Comparison of ENCODE assay signal across 10 cellular contexts in the genomic region with DNA sequence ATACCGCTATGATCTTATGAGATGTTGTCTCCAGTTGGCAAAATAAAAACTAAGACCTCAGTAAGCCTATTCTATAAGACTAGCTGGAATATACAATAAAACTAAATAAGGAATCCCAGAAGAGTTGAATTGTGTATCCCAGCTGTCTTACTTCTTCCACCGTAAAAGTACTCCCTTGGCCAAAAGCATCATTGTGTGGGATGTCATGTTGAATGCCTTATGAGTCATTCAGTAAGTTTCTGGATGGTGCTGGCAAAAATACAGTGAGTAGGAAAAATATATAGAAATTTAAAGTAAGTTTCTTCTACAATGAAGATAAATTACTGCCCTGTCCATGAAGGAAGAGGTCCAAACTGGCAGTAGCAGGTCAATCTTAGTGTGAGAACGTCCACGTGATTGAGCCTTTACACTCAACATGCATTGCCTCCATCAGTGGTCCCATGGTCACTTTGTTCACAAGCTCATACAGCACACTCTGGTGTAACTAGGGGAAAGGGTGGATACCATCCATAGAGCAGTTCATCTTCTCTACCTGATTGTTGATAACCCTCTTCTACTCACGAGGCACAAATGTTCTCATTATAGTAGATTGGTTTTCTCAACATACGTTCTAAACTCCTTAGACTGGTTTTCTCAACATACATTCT. TPM values are rescaled to one million over a fixed set of nuclear protein-coding genes. Genes with fewer than 3 reads are reported as not detected.
DNase-seq lines count a peak whose midpoint lies in the region; ATAC-seq and TF ChIP-seq lines count a peak whose summit lies in the region.
"Had no signal": no experiment of that assay in that cellular context is flagged by ENCODE, and none has a peak within 500 bp of the region (broad histone marks: within the 10 kb centered on the region; RNA-seq: fewer than 3 reads in every experiment).

No MANE protein-coding gene starts in this region.

- H3K4me3 Mint-ChIP-seq in T-helper 1 cell treated with Interleukin-12 subunit alpha and Interleukin-12 subunit beta and Interleukin-4 antibody, amounts not matched to agents 30 μg/mL and 1 μg/mL, for 36 hours, result peak overlapping the region; percentile 33
- no peak overlapping the region for H3K4me3 Mint-ChIP-seq in GM23338

- H2AFZ ChIP-seq in GM23338, result no peak overlapping the region

- H4K20me1 ChIP-seq in BLaER1 treated with 17β-estradiol and CSF1 and Interleukin-3, amounts not matched to agents 10 nM and 100 nM, result peaks cover 0 to 5% (median 0%) of the 10 kb centered on the region in 11 experiments; a peak in 1 of 22 replicates
- H4K20me1 ChIP-seq in GM23338 (replicated peaks; ENCODE audit: insufficient read depth), result no peaks in the 10 kb centered on the region

- peak overlapping the region in 2 of 11 experiments; percentile 6 to 62; a peak in 2 of 22 replicates for H3K9ac ChIP-seq in BLaER1 treated with 17β-estradiol and CSF1 and Interleukin-3, amounts not matched to agents 10 nM and 100 nM

- no peaks in the 10 kb centered on the region for H3K9me2 ChIP-seq in GM23338 (ENCODE audit: insufficient read depth)

- H3K4me2 ChIP-seq in BLaER1 treated with 17β-estradiol and CSF1 and Interleukin-3, amounts not matched to agents 10 nM and 100 nM, result peak overlapping the region; percentile 53 to 91 (median 83)
- no peak overlapping the region for H3K4me2 ChIP-seq in GM23338

- no peaks in the 10 kb centered on the region for H3K36me3 ChIP-seq in BLaER1 treated with 17β-estradiol and CSF1 and Interleukin-3, amounts not matched to agents 10 nM and 100 nM
- H3K36me3 ChIP-seq in GM23338 (ENCODE audit: insufficient read depth), result no peaks in the 10 kb centered on the region

- H3K79me2 ChIP-seq in GM23338 (replicated peaks; ENCODE audit: insufficient read depth), result no peaks in the 10 kb centered on the region

- peak; percentile 54 to 66 for DNase-seq in foreskin fibroblast
- DNase-seq in LoVo (ENCODE audit: low spot score), result no peak
- no peak for DNase-seq in NCI-H446 (lab: John Stamatoyannopoulos, UW)
- DNase-seq in GM23338 (ENCODE audit: low spot score), result no peak
- DNase-seq: cortex of kidney, NCI-H1105 had no signal

- H3K36me3 Mint-ChIP-seq in T-helper 1 cell treated with Interleukin-12 subunit alpha and Interleukin-12 subunit beta and Interleukin-4 antibody, amounts not matched to agents 30 μg/mL and 1 μg/mL, for 36 hours (ENCODE audit: low read depth), result peaks cover 5% of the 10 kb centered on the region
- no peaks in the 10 kb centered on the region for H3K36me3 Mint-ChIP-seq in GM23338 (ENCODE audit: low read depth)

- peaks cover 15 to 61% (median 56%) of the 10 kb centered on the region in 11 experiments for H3K27me3 ChIP-seq in BLaER1 treated with 17β-estradiol and CSF1 and Interleukin-3, amounts not matched to agents 10 nM and 100 nM
- H3K27me3 ChIP-seq in GM23338 (ENCODE audit: insufficient read depth), result no peaks in the 10 kb centered on the region

- ATAC-seq in GM21360 (IDR thresholded peaks at IDR 0.05; ENCODE audit: unreplicated experiment), result peak; percentile 30
- no peak for ATAC-seq in GM18520 (IDR thresholded peaks at IDR 0.05; ENCODE audit: unreplicated experiment)
- ATAC-seq in GM23338, result no peak

- H3F3A ChIP-seq in GM23338 (replicated peaks; ENCODE audit: low read depth), result no peaks in the 10 kb centered on the region

- peak overlapping the region in 10 of 11 experiments; percentile 5 to 81 (median 34); a peak in 15 of 22 replicates for H3K27ac ChIP-seq in BLaER1 treated with 17β-estradiol and CSF1 and Interleukin-3, amounts not matched to agents 10 nM and 100 nM
- no peak overlapping the region for H3K27ac ChIP-seq in GM23338 (ENCODE audit: low read depth)

- peaks cover 40% of the 10 kb centered on the region for H3K4me1 Mint-ChIP-seq in T-helper 1 cell treated with Interleukin-12 subunit alpha and Interleukin-12 subunit beta and Interleukin-4 antibody, amounts not matched to agents 30 μg/mL and 1 μg/mL, for 36 hours (ENCODE audit: low read depth)
- H3K4me1 Mint-ChIP-seq in GM23338, result no peaks in the 10 kb centered on the region

- H3K9me3 Mint-ChIP-seq in T-helper 1 cell treated with Interleukin-12 subunit alpha and Interleukin-12 subunit beta and Interleukin-4 antibody, amounts not matched to agents 30 μg/mL and 1 μg/mL, for 36 hours, result no peaks in the 10 kb centered on the region
- H3K9me3 Mint-ChIP-seq in GM23338, result no peaks in the 10 kb centered on the region

- peak overlapping the region; percentile 93 for H3K27ac Mint-ChIP-seq in T-helper 1 cell treated with Interleukin-12 subunit alpha and Interleukin-12 subunit beta and Interleukin-4 antibody, amounts not matched to agents 30 μg/mL and 1 μg/mL, for 36 hours
- H3K27ac Mint-ChIP-seq in GM23338, result no peak overlapping the region

- H3K9me3 ChIP-seq in BLaER1 treated with 17β-estradiol and CSF1 and Interleukin-3, amounts not matched to agents 10 nM and 100 nM (replicated peaks in 1 of 11), result no peaks in the 10 kb centered on the region

- TF ChIP-seq CTCF in foreskin fibroblast (IDR thresholded peaks at IDR 0.05; ENCODE audit: low read depth, low read length) (no peak), GM23338 (conservative IDR thresholded peaks at IDR 0.05; ENCODE audit: low read depth in 2 of 2) (no peak)

- H3K4me3 ChIP-seq in BLaER1 treated with 17β-estradiol and CSF1 and Interleukin-3, amounts not matched to agents 10 nM and 100 nM, result peak overlapping the region in 3 of 10 experiments; percentile 20 to 45 (median 44); a peak in 4 of 20 replicates
- H3K4me3 ChIP-seq in foreskin fibroblast (ENCODE audit: low read depth in 1 of 2, low read length in 2 of 2), result no peak overlapping the region
- H3K4me3 ChIP-seq in GM23338, result no peak overlapping the region

- peaks cover 27 to 50% (median 35%) of the 10 kb centered on the region in 10 experiments for H3K4me1 ChIP-seq in BLaER1 treated with 17β-estradiol and CSF1 and Interleukin-3, amounts not matched to agents 10 nM and 100 nM
- H3K4me1 ChIP-seq in GM23338 (ENCODE audit: insufficient read depth), result no peaks in the 10 kb centered on the region

- H3K27me3 Mint-ChIP-seq in T-helper 1 cell treated with Interleukin-12 subunit alpha and Interleukin-12 subunit beta and Interleukin-4 antibody, amounts not matched to agents 30 μg/mL and 1 μg/mL, for 36 hours (ENCODE audit: low read depth), result peaks cover 57% of the 10 kb centered on the region
- H3K27me3 Mint-ChIP-seq in GM23338 (ENCODE audit: insufficient read depth, low read depth, poor library complexity), result peaks cover 2% of the 10 kb centered on the region

TF ChIP-seq in GM23338, 12 proteins besides CTCF, POLR2A, EP300 and RAD21 (continues in another document):
- TF ChIP-seq POLR2AphosphoS5 (IDR thresholded peaks at IDR 0.05; ENCODE audit: low read depth), result no peak
- TF ChIP-seq CREB1 (CRISPR knock-in tag; IDR thresholded peaks at IDR 0.05; ENCODE audit: low read depth), result no peak
- no peak for TF ChIP-seq JUNB (IDR thresholded peaks at IDR 0.05; ENCODE audit: unreplicated experiment)
- no peak for TF ChIP-seq EZH2phosphoT487 (IDR thresholded peaks at IDR 0.05; ENCODE audit: unreplicated experiment)
- TF ChIP-seq, protein P1, sequence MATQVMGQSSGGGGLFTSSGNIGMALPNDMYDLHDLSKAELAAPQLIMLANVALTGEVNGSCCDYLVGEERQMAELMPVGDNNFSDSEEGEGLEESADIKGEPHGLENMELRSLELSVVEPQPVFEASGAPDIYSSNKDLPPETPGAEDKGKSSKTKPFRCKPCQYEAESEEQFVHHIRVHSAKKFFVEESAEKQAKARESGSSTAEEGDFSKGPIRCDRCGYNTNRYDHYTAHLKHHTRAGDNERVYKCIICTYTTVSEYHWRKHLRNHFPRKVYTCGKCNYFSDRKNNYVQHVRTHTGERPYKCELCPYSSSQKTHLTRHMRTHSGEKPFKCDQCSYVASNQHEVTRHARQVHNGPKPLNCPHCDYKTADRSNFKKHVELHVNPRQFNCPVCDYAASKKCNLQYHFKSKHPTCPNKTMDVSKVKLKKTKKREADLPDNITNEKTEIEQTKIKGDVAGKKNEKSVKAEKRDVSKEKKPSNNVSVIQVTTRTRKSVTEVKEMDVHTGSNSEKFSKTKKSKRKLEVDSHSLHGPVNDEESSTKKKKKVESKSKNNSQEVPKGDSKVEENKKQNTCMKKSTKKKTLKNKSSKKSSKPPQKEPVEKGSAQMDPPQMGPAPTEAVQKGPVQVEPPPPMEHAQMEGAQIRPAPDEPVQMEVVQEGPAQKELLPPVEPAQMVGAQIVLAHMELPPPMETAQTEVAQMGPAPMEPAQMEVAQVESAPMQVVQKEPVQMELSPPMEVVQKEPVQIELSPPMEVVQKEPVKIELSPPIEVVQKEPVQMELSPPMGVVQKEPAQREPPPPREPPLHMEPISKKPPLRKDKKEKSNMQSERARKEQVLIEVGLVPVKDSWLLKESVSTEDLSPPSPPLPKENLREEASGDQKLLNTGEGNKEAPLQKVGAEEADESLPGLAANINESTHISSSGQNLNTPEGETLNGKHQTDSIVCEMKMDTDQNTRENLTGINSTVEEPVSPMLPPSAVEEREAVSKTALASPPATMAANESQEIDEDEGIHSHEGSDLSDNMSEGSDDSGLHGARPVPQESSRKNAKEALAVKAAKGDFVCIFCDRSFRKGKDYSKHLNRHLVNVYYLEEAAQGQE (IDR thresholded peaks at IDR 0.05; ENCODE audit: unreplicated experiment), result no peak
- no peak for TF ChIP-seq ZNF331 (CRISPR knock-in tag; IDR thresholded peaks at IDR 0.05; ENCODE audit: low read depth)

RNA-seq across cellular contexts. Expression of a gene that starts 13.7 kb away (rescaled TPM):
- total RNA-seq in GM23338 (2014; rRNA removed; shearing (Covaris generic)), result 13.4 and 19.5 TPM in 2 replicates
- 8.7 and 10.5 TPM in 2 replicates for polyA plus RNA-seq in GM23338 (2016; fragmentation: Nextera tagmentation; extraction: Ambion mirVana)

RNA-seq across cellular contexts. Expression of a gene that starts 44.2 kb away (rescaled TPM):
- 16.7 and 16.9 TPM in 2 replicates for total RNA-seq in GM23338 (2014; rRNA removed; shearing (Covaris generic))
- 17.5 and 18.9 TPM in 2 replicates for polyA plus RNA-seq in GM23338 (2016; fragmentation: Nextera tagmentation; extraction: Ambion mirVana)

Comparison
In these comparisons a context has a peak if more than half of its experiments do, and no peak if none do; other contexts are left out.
1. DNase-seq: peak in foreskin fibroblast (2 of 2); none in LoVo (single experiment), NCI-H446 (0 of 2) and GM23338 (single experiment).